ENCODE assay signal across 26 cellular contexts in the genomic region with DNA sequence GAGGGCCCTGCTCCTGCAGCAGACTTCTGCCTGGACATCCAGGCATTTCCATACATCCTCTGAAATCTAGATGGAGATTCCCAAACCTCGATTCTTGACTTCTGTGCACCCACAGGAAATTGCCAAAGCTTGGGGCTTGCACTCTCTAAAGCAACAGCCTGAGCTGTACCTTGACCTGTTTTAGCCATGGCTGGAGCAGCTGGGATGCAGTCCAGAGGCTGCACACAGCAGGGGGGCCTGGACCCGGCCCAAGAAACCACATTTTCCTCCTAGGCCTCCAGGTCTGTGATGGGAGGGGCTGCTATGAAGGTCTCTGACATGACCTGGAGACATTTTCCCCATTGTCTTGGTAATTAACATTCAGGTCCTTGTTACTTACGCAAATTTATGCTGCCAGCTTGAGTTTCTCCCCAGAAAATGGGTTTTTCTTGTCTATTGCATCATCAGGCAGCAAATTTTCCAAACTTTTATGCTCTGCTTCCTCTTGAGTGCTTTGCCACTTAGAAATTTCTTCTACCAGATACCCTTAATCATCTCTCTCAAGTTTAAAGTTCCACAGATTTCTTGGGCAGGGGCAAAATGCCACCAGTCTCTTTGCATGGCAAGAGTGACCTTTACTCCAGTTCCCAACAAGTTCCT.
"Had no signal": no experiment of that assay in that cellular context is flagged by ENCODE, and none has a peak within 500 bp of the region (broad histone marks: within the 10 kb centered on the region; RNA-seq: fewer than 3 reads in every experiment).

No MANE protein-coding gene starts in this region.

- H3K4me1 ChIP-seq: left ventricle myocardium inferior, prostate gland, right atrium auricular region, tibial nerve had no signal

- H3K4me3 Mint-ChIP-seq: activated B cell treated with CpG ODN at 0.5 μM for 24 hours; activated CD4-positive, alpha-beta memory T cell treated with anti-CD3 and anti-CD28 coated beads for 36 hours; activated CD4-positive, alpha-beta T cell treated with anti-CD3 and anti-CD28 coated beads for 36 hours; activated naive CD4-positive, alpha-beta T cell treated with anti-CD3 and anti-CD28 coated beads, Interleukin-2, amount 10 ng/mL, durations not matched to agents 7 days and 5 days; natural killer cell had no signal

- DNase-seq: activated B cell treated with CpG ODN at 0.5 μM for 24 hours; activated CD4-positive, alpha-beta memory T cell treated with anti-CD3 and anti-CD28 coated beads for 36 hours; activated CD4-positive, alpha-beta T cell treated with anti-CD3 and anti-CD28 coated beads for 36 hours; activated effector memory CD4-positive, alpha-beta T cell treated with anti-CD3 and anti-CD28 coated beads, Interleukin-2, amount 50 U/mL, for 16 hours; activated naive CD4-positive, alpha-beta T cell treated with anti-CD3 and anti-CD28 coated beads, Interleukin-2, amount 10 ng/mL, durations not matched to agents 7 days and 5 days; aorta; brain microvascular endothelial cell; caudate nucleus; dermis blood vessel endothelial cell; effector CD8-positive, alpha-beta T cell; erythroblast; glutamatergic neuron; kidney glomerular epithelial cell; left ventricle myocardium inferior; mammary epithelial cell; midbrain; natural killer cell; ovary; stimulated activated CD4-positive, alpha-beta T cell treated with anti-CD3 and anti-CD28 coated beads, Interleukin-4, amount 100 ng/mL, for 24 hours; stimulated activated naive CD8-positive, alpha-beta T cell treated with anti-CD3 and anti-CD28 coated beads, Interleukin-15, Interleukin-2, amounts not matched to agents 100 U/mL and 50 U/mL, for 24 hours; T-helper 1 cell; T-helper 9 cell had no signal

- H3K27me3 Mint-ChIP-seq: activated CD4-positive, alpha-beta memory T cell treated with anti-CD3 and anti-CD28 coated beads for 36 hours; activated CD4-positive, alpha-beta T cell treated with anti-CD3 and anti-CD28 coated beads for 36 hours had no signal

- H3K27ac Mint-ChIP-seq: activated B cell treated with CpG ODN at 0.5 μM for 24 hours; activated CD4-positive, alpha-beta memory T cell treated with anti-CD3 and anti-CD28 coated beads for 36 hours; activated CD4-positive, alpha-beta T cell treated with anti-CD3 and anti-CD28 coated beads for 36 hours; activated naive CD4-positive, alpha-beta T cell treated with anti-CD3 and anti-CD28 coated beads, Interleukin-2, amount 10 ng/mL, durations not matched to agents 7 days and 5 days; natural killer cell had no signal

- H3K9me3 Mint-ChIP-seq: natural killer cell had no signal

- H3K27ac ChIP-seq: brain microvascular endothelial cell, hepatocyte, left ventricle myocardium inferior, ovary, prostate gland, right atrium auricular region, tibial nerve had no signal

- H3K4me1 Mint-ChIP-seq: activated B cell treated with CpG ODN at 0.5 μM for 24 hours had no signal

- ATAC-seq: activated CD4-positive, alpha-beta T cell treated with anti-CD3 and anti-CD28 coated beads for 36 hours; natural killer cell; stimulated activated naive CD8-positive, alpha-beta T cell treated with anti-CD3 and anti-CD28 coated beads, Interleukin-15, Interleukin-2, amounts not matched to agents 100 U/mL and 50 U/mL, for 24 hours had no signal

- H3K36me3 Mint-ChIP-seq: natural killer cell had no signal

- H3K4me3 ChIP-seq: hepatocyte, left ventricle myocardium inferior, ovary, prostate gland, right atrium auricular region, tibial nerve had no signal

- H3K9me3 ChIP-seq: ovary, prostate gland, right atrium auricular region, tibial nerve had no signal

- H3K36me3 ChIP-seq: brain microvascular endothelial cell, ovary, prostate gland, right atrium auricular region had no signal

- H3K27me3 ChIP-seq: brain microvascular endothelial cell, hepatocyte, ovary, right atrium auricular region, tibial nerve had no signal
